Comparison of ENCODE assay signal across 7 cellular contexts in genomic region chrX:140572724-140573123, GRCh38.
DNase-seq lines count a peak whose midpoint lies in the region; ATAC-seq and TF ChIP-seq lines count a peak whose summit lies in the region.

No MANE protein-coding gene starts in this region.

- peak; percentile 68 for TF ChIP-seq CTCF in fibroblast of mammary gland (conservative IDR thresholded peaks at IDR 0.05; ENCODE audit: control insufficient read depth, insufficient read depth, low read depth, low read length)

- ATAC-seq in GM18858 (IDR thresholded peaks at IDR 0.05; ENCODE audit: unreplicated experiment) (peak; percentile 95), HG03139 (IDR thresholded peaks at IDR 0.05; ENCODE audit: unreplicated experiment) (peak; percentile 85), HG02840 (IDR thresholded peaks at IDR 0.05; ENCODE audit: low FRiP score, unreplicated experiment) (no peak)

- peak; percentile 2 for DNase-seq in DMS114 treated with DMSO at 0.1 percent for 48 hours (lab: John Stamatoyannopoulos, UW; ENCODE audit: unreplicated experiment)
- DNase-seq in RKO (ENCODE audit: low spot score) = peak; percentile 60
- DNase-seq in fibroblast of mammary gland (ENCODE audit: low read depth) = peak; percentile 15
- peak; percentile 14 for DNase-seq in putamen (ENCODE audit: low spot score)

- no peak overlapping the region for H3K4me3 ChIP-seq in fibroblast of mammary gland (ENCODE audit: control insufficient read depth, low read depth, low read length)

Comparison
In these comparisons a context has a peak if more than half of its experiments do, and no peak if none do; other contexts are left out.
1. DNase-seq: peak in every context shown above with its lines; median percentile 60 in RKO; 15 in fibroblast of mammary gland; 14 in putamen; 2 in DMS114 treated with DMSO at 0.1 percent for 48 hours.